8 cellular contexts compared by ENCODE assay signal in genomic region chr14:74491952-74492351, GRCh38. TPM values are rescaled to one million over a fixed set of nuclear protein-coding genes. Genes with fewer than 3 reads are reported as not detected.
DNase-seq lines count a peak whose midpoint lies in the region; ATAC-seq, FAIRE-seq and TF ChIP-seq lines count a peak whose summit lies in the region.

No MANE protein-coding gene starts in this region.

- peaks cover 0 to 1% (median 0%) of the 10 kb centered on the region in 3 donors for H3K27me3 Mint-ChIP-seq in CD14-positive monocyte (ENCODE audit: low read depth in 3 of 3)
- H3K27me3 Mint-ChIP-seq in stimulated activated memory B cell treated with anti-CD40 and anti-IgM and Interleukin-4, amounts not matched to agents 10 μg/mL and 1 μg/mL and 100 μg/mL, for 72 hours = no peaks in the 10 kb centered on the region

- H3K4me2 ChIP-seq in HepG2 (ENCODE audit: low read depth, low read length) = peak overlapping the region; percentile 93

- no peak for DNase-seq in CD14-positive monocyte (ENCODE audit: low spot score)
- peak; percentile 46 for DNase-seq in astrocyte of the hippocampus (ENCODE audit: low read depth, low spot score)
- peak; percentile 60 for DNase-seq in HepG2 (ENCODE audit: low spot score)
- no peak for DNase-seq in vagina (ENCODE audit: extremely low spot score in 2 of 2)
- no peak for DNase-seq in stimulated activated CD4-positive, alpha-beta T cell treated with anti-CD3 and anti-CD28 coated beads, Interleukin-4, amount 100 ng/mL, for 24 hours
- DNase-seq in D721Med (ENCODE audit: insufficient read length, low spot score) = no peak

- TF ChIP-seq POLR2A in HepG2 (IDR thresholded peaks at IDR 0.05; ENCODE audit: insufficient read depth in 1 of 2, low read depth in 2 of 2, low read length in 2 of 2) = no peak
- TF ChIP-seq POLR2A in vagina (IDR thresholded peaks at IDR 0.05) = no peak

- POLR2A ChIA-PET in HepG2 (lab: Yijun Ruan, JAX) = no interaction called here

- TF ChIP-seq EP300 in HepG2 (IDR thresholded peaks at IDR 0.05; ENCODE audit: low read depth in 2 of 2, low read length in 2 of 2) = no peak
- TF ChIP-seq EP300 in HepG2 (CRISPR knock-in tag; IDR thresholded peaks at IDR 0.05; ENCODE audit: borderline replicate concordance) = no peak

- peaks cover 14 to 23% of the 10 kb centered on the region in 2 donors for H3K36me3 Mint-ChIP-seq in CD14-positive monocyte
- no peaks in the 10 kb centered on the region for H3K36me3 Mint-ChIP-seq in stimulated activated memory B cell treated with anti-CD40 and anti-IgM and Interleukin-4, amounts not matched to agents 10 μg/mL and 1 μg/mL and 100 μg/mL, for 72 hours

- H3K27ac Mint-ChIP-seq in CD14-positive monocyte = no peak overlapping the region
- H3K27ac Mint-ChIP-seq in stimulated activated memory B cell treated with anti-CD40 and anti-IgM and Interleukin-4, amounts not matched to agents 10 μg/mL and 1 μg/mL and 100 μg/mL, for 72 hours = no peak overlapping the region

- peak; percentile 76 for FAIRE-seq in HepG2 (lab: Jason Lieb, UNC)
- no peak for FAIRE-seq in D721Med (lab: Jason Lieb, UNC)

- peaks cover 6% of the 10 kb centered on the region; the same call in 1 of the 2 replicates for H4K20me1 ChIP-seq in HepG2 (ENCODE audit: insufficient read depth, low read length)

- WGBS in HepG2 (ENCODE audit: low lambda C conversion rate) = 13% methylated on average over 12 of the region's 12 CpGs

- no TSS peak for BruUV-seq in HepG2 (replicated peaks; lab: Mats Ljungman, UMichigan)

- 0 out of 2 replicates have a peak overlapping the region, but pooled peaks have one; percentile 69 for H3K9ac ChIP-seq in HUES48 (ENCODE audit: low read depth, low read length)
- H3K9ac ChIP-seq in HepG2 (ENCODE audit: insufficient read depth, low read depth, low read length) = peak overlapping the region; percentile 86

- H2AFZ ChIP-seq in HepG2 (ENCODE audit: low read length) = no peak overlapping the region

- TF ChIP-seq CTCF in CD14-positive monocyte (IDR thresholded peaks at IDR 0.05) (peak; percentile 35), HepG2 (CRISPR knock-in tag; IDR thresholded peaks at IDR 0.05) (peak; percentile 61), vagina (IDR thresholded peaks at IDR 0.05) (no peak), D721Med (IDR thresholded peaks at IDR 0.05; ENCODE audit: insufficient read depth, missing control alignments) (no peak)

- H3K79me2 ChIP-seq in HepG2 (ENCODE audit: insufficient read depth, low read length) = peaks cover 41% of the 10 kb centered on the region

- H3K27me3 ChIP-seq in HUES48 (ENCODE audit: control insufficient read depth, insufficient read depth, low read length) (no peaks in the 10 kb centered on the region), HepG2 (ENCODE audit: control insufficient read depth in 1 of 2, insufficient read depth in 2 of 2, low read length in 2 of 2) (no peaks in the 10 kb centered on the region; a peak in 1 of 5 replicates), vagina (no peaks in the 10 kb centered on the region)

- H3K4me3 ChIP-seq in HUES48 (ENCODE audit: low read depth, low read length) = peak overlapping the region; percentile 86
- peak overlapping the region; percentile 91 to 100 (median 92) for H3K4me3 ChIP-seq in HepG2 (replicated peaks in 1 of 3; ENCODE audit: insufficient read depth in 1 of 3, low read depth in 2 of 3, low read length in 3 of 3)
- peak overlapping the region; percentile 66 to 97 for H3K4me3 ChIP-seq in vagina

- CTCF ChIA-PET in HepG2 (lab: Yijun Ruan, JAX; ENCODE audit: low intra/inter-chr PET ratio, low total read pairs) = interaction anchor here (0.8 to 1.1 kb wide), 2 partner anchors 32 to 129 kb away, joined by 3 to 4 read pairs; no protein-coding TSS in a partner anchor

- H3K4me1 ChIP-seq in HUES48 (ENCODE audit: control insufficient read depth, insufficient read depth, low read length) (peaks cover 26% of the 10 kb centered on the region), HepG2 (ENCODE audit: insufficient read depth, low read length) (peaks cover 35% of the 10 kb centered on the region), vagina (peaks cover 46% of the 10 kb centered on the region)

- peaks cover 28% of the 10 kb centered on the region for H3K36me3 ChIP-seq in HUES48 (ENCODE audit: control insufficient read depth, insufficient read depth, low read length)
- peaks cover 0 to 4% of the 10 kb centered on the region in 2 experiments; a peak in 3 of 5 replicates for H3K36me3 ChIP-seq in HepG2 (replicated peaks in 1 of 2; ENCODE audit: control insufficient read depth in 1 of 2, insufficient read depth in 2 of 2, low read length in 2 of 2)
- H3K36me3 ChIP-seq in vagina = no peaks in the 10 kb centered on the region

- H3K9me3 ChIP-seq in HUES48 (ENCODE audit: control insufficient read depth, insufficient read depth, low read length) = no peaks in the 10 kb centered on the region
- H3K9me3 ChIP-seq in HepG2 (ENCODE audit: low read length) = no peaks in the 10 kb centered on the region
- H3K9me3 ChIP-seq in vagina = no peaks in the 10 kb centered on the region

- ATAC-seq in HepG2 = no peak
- ATAC-seq in stimulated activated memory B cell treated with anti-CD40 and anti-IgM and Interleukin-4, amounts not matched to agents 10 μg/mL and 1 μg/mL and 100 μg/mL, for 72 hours = no peak

- peaks cover 54% of the 10 kb centered on the region for H3K4me1 Mint-ChIP-seq in CD14-positive monocyte
- peaks cover 21% of the 10 kb centered on the region for H3K4me1 Mint-ChIP-seq in stimulated activated memory B cell treated with anti-CD40 and anti-IgM and Interleukin-4, amounts not matched to agents 10 μg/mL and 1 μg/mL and 100 μg/mL, for 72 hours

- H3K4me3 Mint-ChIP-seq in CD14-positive monocyte = no peak overlapping the region
- no peak overlapping the region for H3K4me3 Mint-ChIP-seq in stimulated activated memory B cell treated with anti-CD40 and anti-IgM and Interleukin-4, amounts not matched to agents 10 μg/mL and 1 μg/mL and 100 μg/mL, for 72 hours

- intact Hi-C loops in CD14-positive monocyte (cut with micrococcal nuclease) = loop anchor here (2.0 to 5.0 kb wide), 2 partner anchors 125 to 405 kb away; no protein-coding TSS in a partner anchor
- intact Hi-C loops in HepG2 (cut with micrococcal nuclease; ENCODE audit: unreplicated experiment) = loop anchor here (1.0 kb wide), 1 partner anchor 130 kb away; no protein-coding TSS in a partner anchor
- intact Hi-C loops in vagina (cut with DNase I) = no loop called here

- TF ChIP-seq RAD21 in HepG2 (CRISPR knock-in tag; IDR thresholded peaks at IDR 0.05) = no peak

- no peaks in the 10 kb centered on the region for H3K9me3 Mint-ChIP-seq in CD14-positive monocyte
- H3K9me3 Mint-ChIP-seq in stimulated activated memory B cell treated with anti-CD40 and anti-IgM and Interleukin-4, amounts not matched to agents 10 μg/mL and 1 μg/mL and 100 μg/mL, for 72 hours = no peaks in the 10 kb centered on the region

- H3K27ac ChIP-seq in HUES48 (ENCODE audit: low read depth, low read length) (no peak overlapping the region), HepG2 (ENCODE audit: extremely low read length, insufficient read depth, low read length) (peak overlapping the region; percentile 97), vagina (peak overlapping the region; percentile 98)

- in situ Hi-C loops in HepG2 (cut with HindIII; ENCODE audit: extremely low pct_ligation_motif_present, low pct_unique_long_range_greater_than_20kb) = no loop called here

RNA-seq across cellular contexts. Expression of gene NPC2, which starts 1.2 kb away (rescaled TPM):
- polyA plus RNA-seq in CD14-positive monocyte = 100 to 1,000 TPM; 675 to 772 TPM
- total RNA-seq in HepG2 (2016; rRNA removed; fragmentation: Illumina TruSeq; extraction: Trizol) = 108 and 164 TPM in 2 replicates
- 97.6 and 98.1 TPM in 2 replicates for total RNA-seq in HepG2 (2016; cell fraction: cytosol; rRNA removed; fragmentation: Illumina TruSeq; extraction: Trizol; ENCODE audit: low read depth)
- total RNA-seq in HepG2 (2016; cell fraction: insoluble cytoplasmic fraction; rRNA removed; fragmentation: Illumina TruSeq; extraction: Trizol) = 110 and 171 TPM in 2 replicates
- 151 and 156 TPM in 2 replicates for total RNA-seq in HepG2 (2016; cell fraction: membrane; rRNA removed; fragmentation: Illumina TruSeq; extraction: Trizol)
- total RNA-seq in HepG2 (2016; cell fraction: nucleus; rRNA removed; fragmentation: Illumina TruSeq; extraction: Trizol) = 133 and 142 TPM in 2 replicates
- 132 and 136 TPM in 2 replicates for polyA plus RNA-seq in HepG2 (2011; rRNA removed)
- polyA plus RNA-seq in HepG2 (2011; cell fraction: cytosol; rRNA removed) = 168 and 213 TPM in 2 replicates
- polyA plus RNA-seq in HepG2 (2011; cell fraction: nucleus; rRNA removed) = 111 and 132 TPM in 2 replicates
- polyA plus RNA-seq in HepG2 (2012) = 184 and 188 TPM in 2 replicates
- 123 and 125 TPM in 2 replicates for polyA plus RNA-seq in HepG2 (2016; cell fraction: cytosol; fragmentation: Illumina TruSeq; extraction: Trizol; ENCODE audit: low read depth)
- 137 and 155 TPM in 2 replicates for polyA plus RNA-seq in HepG2 (2016; cell fraction: insoluble cytoplasmic fraction; fragmentation: Illumina TruSeq; extraction: Trizol; ENCODE audit: low read depth)
- 181 and 189 TPM in 2 replicates for polyA plus RNA-seq in HepG2 (2016; cell fraction: membrane; fragmentation: Illumina TruSeq; extraction: Trizol; ENCODE audit: low read depth)
- 223 and 240 TPM in 2 replicates for polyA plus RNA-seq in HepG2 (2016; cell fraction: nucleus; fragmentation: Illumina TruSeq; extraction: Trizol; ENCODE audit: insufficient read depth, low read depth)
- 84.2 and 184 TPM in 2 replicates for polyA minus RNA-seq in HepG2 (2011; rRNA and poly(A)+ RNA removed; ENCODE audit: low replicate concordance)
- polyA minus RNA-seq in HepG2 (2011; cell fraction: cytosol; rRNA and poly(A)+ RNA removed) = 82.0 and 93.2 TPM in 2 replicates
- 30.8 and 32.4 TPM in 2 replicates for polyA minus RNA-seq in HepG2 (2011; cell fraction: nucleus; rRNA and poly(A)+ RNA removed)
- total RNA-seq in vagina = 165 TPM

RNA-seq across cellular contexts. Expression of gene ISCA2, which starts 1.6 kb away (rescaled TPM):
- polyA plus RNA-seq in CD14-positive monocyte (10 to 100 TPM; 55.9 to 61.7 TPM), HepG2 (2011; rRNA removed) (24.8 and 32.1 TPM in 2 replicates)
- total RNA-seq in HepG2 (2016; rRNA removed; fragmentation: Illumina TruSeq; extraction: Trizol) (43.4 and 53.0 TPM in 2 replicates), vagina (26.0 TPM)
- 17.5 and 18.2 TPM in 2 replicates for total RNA-seq in HepG2 (2016; cell fraction: cytosol; rRNA removed; fragmentation: Illumina TruSeq; extraction: Trizol; ENCODE audit: low read depth)
- 42.9 and 57.5 TPM in 2 replicates for total RNA-seq in HepG2 (2016; cell fraction: insoluble cytoplasmic fraction; rRNA removed; fragmentation: Illumina TruSeq; extraction: Trizol)
- 23.3 and 26.7 TPM in 2 replicates for total RNA-seq in HepG2 (2016; cell fraction: membrane; rRNA removed; fragmentation: Illumina TruSeq; extraction: Trizol)
- 21.1 and 23.4 TPM in 2 replicates for total RNA-seq in HepG2 (2016; cell fraction: nucleus; rRNA removed; fragmentation: Illumina TruSeq; extraction: Trizol)
- 24.5 and 27.0 TPM in 2 replicates for polyA plus RNA-seq in HepG2 (2011; cell fraction: cytosol; rRNA removed)
- 11.3 and 11.4 TPM in 2 replicates for polyA plus RNA-seq in HepG2 (2011; cell fraction: nucleus; rRNA removed)
- 18.4 and 18.8 TPM in 2 replicates for polyA plus RNA-seq in HepG2 (2012)
- 16.6 and 20.0 TPM in 2 replicates for polyA plus RNA-seq in HepG2 (2016; cell fraction: cytosol; fragmentation: Illumina TruSeq; extraction: Trizol; ENCODE audit: low read depth)
- 55.8 and 67.9 TPM in 2 replicates for polyA plus RNA-seq in HepG2 (2016; cell fraction: insoluble cytoplasmic fraction; fragmentation: Illumina TruSeq; extraction: Trizol; ENCODE audit: low read depth)
- 20.6 and 24.2 TPM in 2 replicates for polyA plus RNA-seq in HepG2 (2016; cell fraction: membrane; fragmentation: Illumina TruSeq; extraction: Trizol; ENCODE audit: low read depth)
- 34.4 and 35.5 TPM in 2 replicates for polyA plus RNA-seq in HepG2 (2016; cell fraction: nucleus; fragmentation: Illumina TruSeq; extraction: Trizol; ENCODE audit: insufficient read depth, low read depth)
- 3.1 and 4.4 TPM in 2 replicates for polyA minus RNA-seq in HepG2 (2011; rRNA and poly(A)+ RNA removed; ENCODE audit: low replicate concordance)
- 5.8 and 7.5 TPM in 2 replicates for polyA minus RNA-seq in HepG2 (2011; cell fraction: cytosol; rRNA and poly(A)+ RNA removed)
- polyA minus RNA-seq in HepG2 (2011; cell fraction: nucleus; rRNA and poly(A)+ RNA removed) = 6.5 and 6.6 TPM in 2 replicates

Comparison
In these comparisons a context has a peak if more than half of its experiments do, and no peak if none do; other contexts are left out.
1. DNase-seq: peak in astrocyte of the hippocampus (single experiment) and HepG2 (single experiment); none in CD14-positive monocyte (single experiment), vagina (0 of 2), stimulated activated CD4-positive, alpha-beta T cell treated with anti-CD3 and anti-CD28 coated beads, Interleukin-4, amount 100 ng/mL, for 24 hours (single experiment) and D721Med (single experiment).
2. CTCF ChIP-seq: peak in CD14-positive monocyte (single experiment) and HepG2 (single experiment); none in vagina (0 of 3) and D721Med (single experiment).
3. Peak in every context shown above with its lines, with median percentiles within 50 percentile points of each other: H3K4me3 ChIP-seq.